11 cellular contexts compared by ENCODE assay signal in the genomic region with DNA sequence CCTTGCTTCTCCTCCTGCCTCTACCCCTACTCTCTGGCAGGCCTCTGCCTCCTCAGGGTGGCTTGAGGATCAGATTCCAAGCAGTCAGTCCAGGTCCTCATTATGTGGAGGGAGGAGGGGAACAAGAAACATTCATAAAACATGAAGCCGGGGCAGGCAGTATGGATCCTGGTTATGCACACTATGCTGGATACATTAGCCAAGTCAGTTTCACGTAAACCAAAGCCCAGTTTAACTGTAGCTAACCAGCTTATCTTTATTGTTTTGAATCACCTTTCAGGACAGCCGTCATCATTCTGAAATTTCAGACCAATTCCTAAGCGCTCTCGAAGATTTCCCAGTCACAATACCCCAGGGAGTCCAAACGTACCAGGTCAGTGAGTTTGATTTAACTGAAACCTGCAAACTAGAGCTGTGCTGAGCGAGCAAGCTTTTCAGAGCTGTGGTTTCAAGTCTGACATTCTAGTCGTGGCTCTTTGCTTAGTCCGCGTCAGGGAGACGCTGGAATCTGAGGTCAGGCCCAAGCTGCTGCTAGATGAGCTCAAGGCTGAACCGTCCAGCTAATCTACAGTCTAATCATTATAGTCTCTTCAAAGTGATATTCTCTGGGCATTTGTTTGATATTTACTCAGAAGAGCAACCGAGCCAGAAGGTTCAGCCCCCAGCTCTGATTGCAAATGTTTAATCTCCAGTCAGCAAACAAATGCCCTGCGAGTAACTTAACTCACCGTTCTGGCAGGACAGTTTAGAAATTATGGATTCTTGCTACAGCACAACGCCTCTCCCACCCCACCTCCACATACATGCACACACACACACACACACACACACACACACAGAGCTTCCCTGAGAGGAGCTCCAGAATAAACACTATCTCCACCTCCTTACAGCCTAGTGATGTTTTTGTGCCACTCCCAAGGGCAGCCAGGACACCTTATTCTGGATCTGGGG.
DNase-seq lines count a peak whose midpoint lies in the region; ATAC-seq and TF ChIP-seq lines count a peak whose summit lies in the region.
"Had no signal": no experiment of that assay in that cellular context is flagged by ENCODE, and none has a peak within 500 bp of the region (broad histone marks: within the 10 kb centered on the region; RNA-seq: fewer than 3 reads in every experiment).

No MANE protein-coding gene starts in this region.

- TF ChIP-seq CTCF in GM12865 (IDR thresholded peaks at IDR 0.05; ENCODE audit: insufficient read depth, low read depth, low read length, missing control alignments) = no peak
- TF ChIP-seq CTCF in glutamatergic neuron (IDR thresholded peaks at IDR 0.05; ENCODE audit: partially characterized antibody, unreplicated experiment) = no peak

- no peaks in the 10 kb centered on the region for H3K27me3 ChIP-seq in skeletal muscle satellite cell (ENCODE audit: control insufficient read depth, insufficient read depth, low read length)

- H3K27ac Mint-ChIP-seq in T-helper 17 cell = peak overlapping the region; percentile 6
- H3K27ac Mint-ChIP-seq in glutamatergic neuron (ENCODE audit: unreplicated experiment) = no peak overlapping the region
- H3K27ac Mint-ChIP-seq in activated CD8-positive, alpha-beta memory T cell treated with anti-CD3 and anti-CD28 coated beads, Interleukin-2, amount 10 ng/mL, durations not matched to agents 7 days and 5 days = no peak overlapping the region

- no peaks in the 10 kb centered on the region for H3K9me3 ChIP-seq in T-helper 17 cell (ENCODE audit: control insufficient read depth, low read length, poor library complexity, severe bottlenecking)
- H3K9me3 ChIP-seq in skeletal muscle satellite cell (replicated peaks; ENCODE audit: low read length) = no peaks in the 10 kb centered on the region

- H3K4me1 Mint-ChIP-seq in T-helper 17 cell = no peaks in the 10 kb centered on the region
- peaks cover 9% of the 10 kb centered on the region for H3K4me1 Mint-ChIP-seq in glutamatergic neuron (ENCODE audit: low read depth, unreplicated experiment)
- H3K4me1 Mint-ChIP-seq in activated CD8-positive, alpha-beta memory T cell treated with anti-CD3 and anti-CD28 coated beads, Interleukin-2, amount 10 ng/mL, durations not matched to agents 7 days and 5 days = no peaks in the 10 kb centered on the region

- no peak overlapping the region for H3K27ac ChIP-seq in substantia nigra (ENCODE audit: low read depth, low read length, poor library complexity, severe bottlenecking)

- H3K4me1 ChIP-seq in skeletal muscle satellite cell (ENCODE audit: control insufficient read depth, insufficient read depth, low read length) = peaks cover 14% of the 10 kb centered on the region

- ATAC-seq in T-helper 17 cell = no peak
- no peak for ATAC-seq in activated CD8-positive, alpha-beta memory T cell treated with anti-CD3 and anti-CD28 coated beads, Interleukin-2, amount 10 ng/mL, durations not matched to agents 7 days and 5 days
- ATAC-seq: HCT116 had no signal

- CTCF ChIA-PET in activated CD8-positive, alpha-beta memory T cell treated with anti-CD3 and anti-CD28 coated beads, Interleukin-2, amount 10 ng/mL, durations not matched to agents 7 days and 5 days (lab: Charles Lee) = interaction anchor here (0.6 to 1.6 kb wide), 2 partner anchors 11 to 458 kb away, joined by 3 read pairs; no protein-coding TSS in a partner anchor

- no peak overlapping the region for H3K4me3 Mint-ChIP-seq in T-helper 17 cell
- peak overlapping the region; percentile 20 for H3K4me3 Mint-ChIP-seq in glutamatergic neuron (ENCODE audit: unreplicated experiment)
- no peak overlapping the region for H3K4me3 Mint-ChIP-seq in activated CD8-positive, alpha-beta memory T cell treated with anti-CD3 and anti-CD28 coated beads, Interleukin-2, amount 10 ng/mL, durations not matched to agents 7 days and 5 days

- no peaks in the 10 kb centered on the region for H3K36me3 ChIP-seq in skeletal muscle satellite cell (ENCODE audit: insufficient read depth, low read length)

- DNase-seq in GM12865 (ENCODE audit: low read depth) (peak; percentile 47), T-helper 17 cell (no peak), glutamatergic neuron (no peak), substantia nigra (lab: John Stamatoyannopoulos, UW) (no peak), SHP77 (lab: John Stamatoyannopoulos, UW) (no peak)
- no peak for DNase-seq in activated CD4-positive, alpha-beta T cell treated with anti-CD3 and anti-CD28 coated beads, Interleukin-2, amount 50 U/mL, for 4 hours
- DNase-seq in activated CD8-positive, alpha-beta memory T cell treated with anti-CD3 and anti-CD28 coated beads, Interleukin-2, amount 10 ng/mL, durations not matched to agents 7 days and 5 days = no peak
- DNase-seq: activated T-cell treated with anti-CD3 and anti-CD28 coated beads for 4 hours, KG1 had no signal

- peaks cover 6% of the 10 kb centered on the region for H3K9me3 Mint-ChIP-seq in glutamatergic neuron (ENCODE audit: unreplicated experiment)
- no peaks in the 10 kb centered on the region for H3K9me3 Mint-ChIP-seq in activated CD8-positive, alpha-beta memory T cell treated with anti-CD3 and anti-CD28 coated beads, Interleukin-2, amount 10 ng/mL, durations not matched to agents 7 days and 5 days (ENCODE audit: low read depth)

- H3K9ac ChIP-seq in skeletal muscle satellite cell (ENCODE audit: low read depth, low read length) = peak overlapping the region; percentile 3

- peaks cover 27% of the 10 kb centered on the region for H3K27me3 Mint-ChIP-seq in T-helper 17 cell
- peaks cover 1% of the 10 kb centered on the region for H3K27me3 Mint-ChIP-seq in glutamatergic neuron (ENCODE audit: unreplicated experiment)
- H3K27me3 Mint-ChIP-seq in activated CD8-positive, alpha-beta memory T cell treated with anti-CD3 and anti-CD28 coated beads, Interleukin-2, amount 10 ng/mL, durations not matched to agents 7 days and 5 days = peaks cover 11% of the 10 kb centered on the region

- peak overlapping the region; percentile 13 for H3K4me2 ChIP-seq in skeletal muscle satellite cell (ENCODE audit: low read length)

- H3K36me3 Mint-ChIP-seq in T-helper 17 cell (ENCODE audit: low read depth) (no peaks in the 10 kb centered on the region), glutamatergic neuron (ENCODE audit: unreplicated experiment) (no peaks in the 10 kb centered on the region)
- H3K36me3 Mint-ChIP-seq in activated CD8-positive, alpha-beta memory T cell treated with anti-CD3 and anti-CD28 coated beads, Interleukin-2, amount 10 ng/mL, durations not matched to agents 7 days and 5 days = no peaks in the 10 kb centered on the region

- H3K4me3 ChIP-seq in GM12865 (ENCODE audit: low read depth, low read length) (no peak overlapping the region), skeletal muscle satellite cell (ENCODE audit: low read length) (no peak overlapping the region)
